12 cellular contexts compared by ENCODE assay signal in genomic region chr12:96063046-96063445, GRCh38. TPM values are rescaled to one million over a fixed set of nuclear protein-coding genes. Genes with fewer than 3 reads are reported as not detected.
DNase-seq lines count a peak whose midpoint lies in the region; ATAC-seq, FAIRE-seq and TF ChIP-seq lines count a peak whose summit lies in the region.
"Had no signal": no experiment of that assay in that cellular context is flagged by ENCODE, and none has a peak within 500 bp of the region (broad histone marks: within the 10 kb centered on the region; RNA-seq: fewer than 3 reads in every experiment).

No MANE protein-coding gene starts in this region.

- no peaks in the 10 kb centered on the region for H3F3A ChIP-seq in GM23338 (replicated peaks; ENCODE audit: low read depth)

- H3K4me3 ChIP-seq in GM23338 = no peak overlapping the region
- H3K4me3 ChIP-seq: upper lobe of left lung had no signal

- peak overlapping the region; percentile 60; the same call in 1 of the 2 replicates for H3K4me2 ChIP-seq in GM23338

- H3K9me3 Mint-ChIP-seq in GM23338 = no peaks in the 10 kb centered on the region
- H3K9me3 Mint-ChIP-seq: mesothelial cell of epicardium had no signal

- H3K79me2 ChIP-seq in GM23338 (replicated peaks; ENCODE audit: insufficient read depth) = no peaks in the 10 kb centered on the region

- H3K4me1 Mint-ChIP-seq in GM23338 = peaks cover 7% of the 10 kb centered on the region

- ATAC-seq in GM23338 (no peak; the same call in 2 of the 3 replicates), left lobe of liver (no peak)

- peak overlapping the region; percentile 84; the same call in 1 of the 2 replicates for H2AFZ ChIP-seq in GM23338

- 0 out of 2 replicates have a peak overlapping the region, but pooled peaks have one; percentile 40 for H3K27ac ChIP-seq in GM23338 (ENCODE audit: low read depth)
- H3K27ac ChIP-seq: upper lobe of left lung had no signal

- peaks cover 5% of the 10 kb centered on the region for H3K4me1 ChIP-seq in GM23338 (ENCODE audit: insufficient read depth)

- H3K27ac Mint-ChIP-seq in GM23338 = no peak overlapping the region
- H3K27ac Mint-ChIP-seq: mesothelial cell of epicardium had no signal

- FAIRE-seq in RCC 7860 (lab: Jason Lieb, UNC) = no peak
- FAIRE-seq: endometrium had no signal

- no peaks in the 10 kb centered on the region for H3K36me3 ChIP-seq in GM23338 (ENCODE audit: insufficient read depth)
- H3K36me3 ChIP-seq: upper lobe of left lung had no signal

- H3K27me3 ChIP-seq in GM23338 (ENCODE audit: insufficient read depth) = no peaks in the 10 kb centered on the region
- H3K27me3 ChIP-seq: upper lobe of left lung had no signal

- peak; percentile 5 for DNase-seq in NCI-H1105 treated with DMSO at 0.1 percent for 48 hours (lab: John Stamatoyannopoulos, UW)
- no peak for DNase-seq in NCI-H1105 (lab: John Stamatoyannopoulos, UW)
- DNase-seq in GM23338 (ENCODE audit: low spot score) = no peak
- peak; percentile 11 for DNase-seq in RCC 7860 (ENCODE audit: low spot score)
- peak; percentile 5 for DNase-seq in fibroblast of the conjunctiva (ENCODE audit: low read depth)
- DNase-seq in activated CD8-positive, alpha-beta memory T cell treated with anti-CD3 and anti-CD28 coated beads, Interleukin-2, amount 50 U/mL, for 4 hours = no peak
- DNase-seq in left lobe of liver (ENCODE audit: low spot score) = no peak
- DNase-seq in GM20000 (ENCODE audit: low spot score) = no peak
- DNase-seq: NCI-H2171, upper lobe of left lung had no signal

- no peaks in the 10 kb centered on the region for H3K9me2 ChIP-seq in GM23338 (ENCODE audit: insufficient read depth)

- peaks cover 4% of the 10 kb centered on the region for H3K27me3 Mint-ChIP-seq in GM23338 (ENCODE audit: insufficient read depth, low read depth, poor library complexity)

- no peak overlapping the region for H3K4me3 Mint-ChIP-seq in GM23338
- H3K4me3 Mint-ChIP-seq: mesothelial cell of epicardium had no signal

- no peaks in the 10 kb centered on the region; the same call in 2 of the 3 replicates for H3K36me3 Mint-ChIP-seq in GM23338 (ENCODE audit: low read depth)
- H3K36me3 Mint-ChIP-seq: mesothelial cell of epicardium had no signal

- no peaks in the 10 kb centered on the region for H4K20me1 ChIP-seq in GM23338 (replicated peaks; ENCODE audit: insufficient read depth)

- peak in 1 of 2 experiments; percentile 21; a peak in 1 of 4 replicates for TF ChIP-seq CTCF in GM23338 (conservative IDR thresholded peaks at IDR 0.05; ENCODE audit: low read depth in 2 of 2)
- no peak for TF ChIP-seq CTCF in GM20000 (IDR thresholded peaks at IDR 0.05; ENCODE audit: extremely low read depth, missing control alignments)

TF ChIP-seq in GM23338, 12 proteins besides CTCF, POLR2A, EP300 and RAD21 (continues in another document):
- TF ChIP-seq ZNF331 (CRISPR knock-in tag; IDR thresholded peaks at IDR 0.05; ENCODE audit: low read depth) = no peak
- no peak for TF ChIP-seq ETS1 (IDR thresholded peaks at IDR 0.05)
- TF ChIP-seq POLR2AphosphoS5 (IDR thresholded peaks at IDR 0.05; ENCODE audit: low read depth) = no peak
- no peak for TF ChIP-seq ZNF114 (CRISPR knock-in tag; IDR thresholded peaks at IDR 0.05)
- TF ChIP-seq EZH2phosphoT487 (IDR thresholded peaks at IDR 0.05; ENCODE audit: unreplicated experiment) = no peak
- TF ChIP-seq EZH2 (IDR thresholded peaks at IDR 0.05; ENCODE audit: low read depth, unreplicated experiment) = no peak
- no peak for TF ChIP-seq JUNB (IDR thresholded peaks at IDR 0.05; ENCODE audit: unreplicated experiment)
- no peak for TF ChIP-seq CREB1 (CRISPR knock-in tag; IDR thresholded peaks at IDR 0.05; ENCODE audit: low read depth)
- TF ChIP-seq REST (IDR thresholded peaks at IDR 0.05; ENCODE audit: unreplicated experiment) = no peak
- TF ChIP-seq STAT1 (IDR thresholded peaks at IDR 0.05; ENCODE audit: unreplicated experiment) = no peak

RNA-seq across cellular contexts. Expression of gene LTA4H, which starts 27.7 kb away (rescaled TPM):
- 173 and 189 TPM in 2 replicates for total RNA-seq in GM23338 (2014; rRNA removed; shearing (Covaris generic))
- 74.1 and 84.4 TPM in 2 replicates for polyA plus RNA-seq in GM23338 (2016; fragmentation: Nextera tagmentation; extraction: Ambion mirVana)
- total RNA-seq in left lobe of liver = 17.7 TPM

Comparison
In these comparisons a context has a peak if more than half of its experiments do, and no peak if none do; other contexts are left out.
1. DNase-seq: peak in NCI-H1105 treated with DMSO at 0.1 percent for 48 hours (single experiment), RCC 7860 (single experiment) and fibroblast of the conjunctiva (single experiment); none in NCI-H1105 (single experiment), GM23338 (single experiment), activated CD8-positive, alpha-beta memory T cell treated with anti-CD3 and anti-CD28 coated beads, Interleukin-2, amount 50 U/mL, for 4 hours (single experiment), left lobe of liver (single experiment) and GM20000 (single experiment).